8 cellular contexts compared by ENCODE assay signal in the genomic region with DNA sequence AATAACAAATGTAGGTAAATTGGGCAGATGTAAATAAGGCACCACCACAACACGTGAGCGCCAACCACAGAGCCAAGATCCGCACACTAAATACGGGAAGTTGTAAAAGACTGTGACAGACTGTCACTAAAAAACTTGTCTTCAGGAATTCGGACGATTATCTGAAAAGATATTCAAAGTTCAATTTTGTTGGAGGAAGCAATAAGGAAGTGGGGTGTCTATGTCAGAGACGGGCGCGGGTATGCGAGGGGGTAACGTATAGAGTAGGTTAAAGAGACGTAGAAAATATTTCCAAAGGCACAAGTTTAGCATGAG. TPM values are rescaled to one million over a fixed set of nuclear protein-coding genes. Genes with fewer than 3 reads are reported as not detected.
DNase-seq lines count a peak whose midpoint lies in the region; ATAC-seq and TF ChIP-seq lines count a peak whose summit lies in the region.

No MANE protein-coding gene starts in this region.

- H3K27ac Mint-ChIP-seq in activated CD8-positive, alpha-beta memory T cell treated with anti-CD3 and anti-CD28 coated beads, Interleukin-2, amount 10 ng/mL, durations not matched to agents 7 days and 5 days, result peak overlapping the region; percentile 97

- H3K4me1 ChIP-seq in neutrophil (ENCODE audit: control insufficient read depth in 1 of 2, insufficient read depth in 1 of 2, low read depth in 1 of 2, low read length in 1 of 2), result peaks cover 42 to 48% of the 10 kb centered on the region in 2 experiments

- no peaks in the 10 kb centered on the region for H3K9me3 Mint-ChIP-seq in activated CD8-positive, alpha-beta memory T cell treated with anti-CD3 and anti-CD28 coated beads, Interleukin-2, amount 10 ng/mL, durations not matched to agents 7 days and 5 days (ENCODE audit: low read depth)

- no peaks in the 10 kb centered on the region for H3K27me3 ChIP-seq in MG63
- no peaks in the 10 kb centered on the region for H3K27me3 ChIP-seq in neutrophil

- peaks cover 3% of the 10 kb centered on the region for H3K27me3 Mint-ChIP-seq in activated CD8-positive, alpha-beta memory T cell treated with anti-CD3 and anti-CD28 coated beads, Interleukin-2, amount 10 ng/mL, durations not matched to agents 7 days and 5 days

- H3K36me3 Mint-ChIP-seq in activated CD8-positive, alpha-beta memory T cell treated with anti-CD3 and anti-CD28 coated beads, Interleukin-2, amount 10 ng/mL, durations not matched to agents 7 days and 5 days, result peaks cover 27% of the 10 kb centered on the region

- peaks cover 62% of the 10 kb centered on the region for H3K4me1 Mint-ChIP-seq in activated CD8-positive, alpha-beta memory T cell treated with anti-CD3 and anti-CD28 coated beads, Interleukin-2, amount 10 ng/mL, durations not matched to agents 7 days and 5 days

- H3K9me3 ChIP-seq in MG63 (no peaks in the 10 kb centered on the region), neutrophil (no peaks in the 10 kb centered on the region)

- peak overlapping the region; percentile 92 for H3K4me3 ChIP-seq in MG63
- H3K4me3 ChIP-seq in epithelial cell of proximal tubule (ENCODE audit: low read depth, low read length), result peak overlapping the region; percentile 66
- peak overlapping the region; percentile 91 to 96 for H3K4me3 ChIP-seq in neutrophil (ENCODE audit: low read depth in 1 of 2, low read length in 1 of 2)

- CTCF ChIA-PET in activated CD8-positive, alpha-beta memory T cell treated with anti-CD3 and anti-CD28 coated beads, Interleukin-2, amount 10 ng/mL, durations not matched to agents 7 days and 5 days (lab: Charles Lee), result interaction anchor here (1.0 to 3.2 kb wide), 4 partner anchors 21 to 49 kb away, joined by 3 to 12 read pairs (median 6); partner anchors contain the start of gene TDG

- no peak for TF ChIP-seq CTCF in epithelial cell of proximal tubule (conservative IDR thresholded peaks at IDR 0.05; ENCODE audit: low read depth, low read length)
- TF ChIP-seq CTCF in neutrophil (IDR thresholded peaks at IDR 0.05), result no peak

- peak overlapping the region; percentile 85 for H3K27ac ChIP-seq in neutrophil

- DNase-seq in Right ventricle myocardium superior, result peak; percentile 37
- no peak for DNase-seq in cardiac septum (ENCODE audit: low spot score)
- DNase-seq in MG63, result no peak
- peak; percentile 88 for DNase-seq in activated CD8-positive, alpha-beta memory T cell treated with anti-CD3 and anti-CD28 coated beads, Interleukin-2, amount 10 ng/mL, durations not matched to agents 7 days and 5 days
- no peak for DNase-seq in epithelial cell of proximal tubule (ENCODE audit: low read depth)
- no peak for DNase-seq in cerebellar nuclear complex (lab: John Stamatoyannopoulos, UW)
- no peak for DNase-seq in COLO829 (ENCODE audit: low spot score)

- peaks cover 31% of the 10 kb centered on the region for H3K36me3 ChIP-seq in MG63
- H3K36me3 ChIP-seq in neutrophil, result no peaks in the 10 kb centered on the region

- ATAC-seq in Right ventricle myocardium superior (ENCODE audit: poor library complexity), result no peak
- ATAC-seq in activated CD8-positive, alpha-beta memory T cell treated with anti-CD3 and anti-CD28 coated beads, Interleukin-2, amount 10 ng/mL, durations not matched to agents 7 days and 5 days, result peak; percentile 1

- H3K4me3 Mint-ChIP-seq in activated CD8-positive, alpha-beta memory T cell treated with anti-CD3 and anti-CD28 coated beads, Interleukin-2, amount 10 ng/mL, durations not matched to agents 7 days and 5 days, result peak overlapping the region; percentile 89

- intact Hi-C loops in Right ventricle myocardium superior (cut with DNase I) (no loop called here), cardiac septum (cut with DNase I) (loop anchor here (5.0 kb wide), 1 partner anchor 301 kb away; no protein-coding TSS in a partner anchor)

RNA-seq across cellular contexts. Expression of gene HSP90B1, which starts 1.5 kb away (rescaled TPM):
- total RNA-seq in Right ventricle myocardium superior (353 TPM), cardiac septum (433 TPM), epithelial cell of proximal tubule (472 and 606 TPM in 2 replicates)
- 364 and 534 TPM in 2 replicates for total RNA-seq in MG63 (2014; rRNA removed; shearing (Covaris generic); ENCODE audit: low replicate concordance)
- 100 to 1,000 TPM; 324 to 489 TPM for total RNA-seq in activated CD8-positive, alpha-beta memory T cell treated with anti-CD3 and anti-CD28 coated beads, Interleukin-2, amount 10 ng/mL, durations not matched to agents 7 days and 5 days

RNA-seq across cellular contexts. Expression of gene TDG, which starts 37.0 kb away (rescaled TPM):
- total RNA-seq in Right ventricle myocardium superior (10.2 TPM), cardiac septum (13.0 TPM), epithelial cell of proximal tubule (18.9 and 29.4 TPM in 2 replicates)
- total RNA-seq in MG63 (2014; rRNA removed; shearing (Covaris generic); ENCODE audit: low replicate concordance), result 24.6 and 42.0 TPM in 2 replicates
- total RNA-seq in activated CD8-positive, alpha-beta memory T cell treated with anti-CD3 and anti-CD28 coated beads, Interleukin-2, amount 10 ng/mL, durations not matched to agents 7 days and 5 days, result 10 to 100 TPM; 29.4 to 46.5 TPM

Comparison
In these comparisons a context has a peak if more than half of its experiments do, and no peak if none do; other contexts are left out.
1. DNase-seq: peak in Right ventricle myocardium superior (single experiment) and activated CD8-positive, alpha-beta memory T cell treated with anti-CD3 and anti-CD28 coated beads, Interleukin-2, amount 10 ng/mL, durations not matched to agents 7 days and 5 days (single experiment); none in cardiac septum (single experiment), MG63 (single experiment), epithelial cell of proximal tubule (single experiment), cerebellar nuclear complex (0 of 2) and COLO829 (single experiment).
2. Peak in every context shown above with its lines, with median percentiles within 50 percentile points of each other: H3K4me3 ChIP-seq.